ENCODE assay signal across 25 cellular contexts in the genomic region with DNA sequence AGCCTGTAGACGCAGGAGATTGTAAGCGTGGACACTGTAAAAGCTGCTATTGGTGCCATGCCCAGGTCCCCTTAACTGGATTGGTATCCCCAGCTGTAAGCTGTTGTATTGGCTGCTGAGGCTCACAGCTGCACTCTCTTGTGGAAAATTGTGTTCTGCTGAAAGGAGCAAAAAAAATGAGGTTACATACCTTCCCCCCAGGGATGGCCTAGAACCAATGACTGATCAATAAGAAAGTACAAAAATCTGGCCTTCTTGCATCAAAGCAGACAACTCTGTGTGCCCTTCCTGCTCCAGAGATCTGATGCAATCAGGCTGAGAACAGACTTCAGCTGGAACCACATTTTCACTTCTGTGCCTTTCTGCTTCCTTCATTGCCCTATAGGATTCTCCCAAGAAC.
"Had no signal": no experiment of that assay in that cellular context is flagged by ENCODE, and none has a peak within 500 bp of the region (broad histone marks: within the 10 kb centered on the region; RNA-seq: fewer than 3 reads in every experiment).

No MANE protein-coding gene starts in this region.

- DNase-seq: cortex of kidney; effector memory CD8-positive, alpha-beta T cell; erythroblast; gastrocnemius medialis; heart right ventricle; hippocampal formation; left cardiac atrium; left ventricle myocardium inferior; lower lobe of right lung; naive thymus-derived CD8-positive, alpha-beta T cell; nephron progenitor cell; occipital lobe; ovary; posterior cingulate gyrus; psoas muscle; right cardiac atrium; spleen; stimulated activated CD4-positive, alpha-beta T cell treated with anti-CD3 and anti-CD28 coated beads, Interleukin-2, amount 100 ng/mL, for 48 hours; stimulated activated naive B cell treated with anti-CD40 and anti-IgM and Interleukin-4, amounts not matched to agents 10 μg/mL and 1 μg/mL and 100 μg/mL, for 72 hours; upper lobe of left lung; uterus had no signal

- H3K36me3 ChIP-seq: gastrocnemius medialis, heart right ventricle, left ventricle myocardium inferior, lower lobe of right lung, ovary, spleen, thoracic aorta, tibial nerve, upper lobe of left lung, uterus had no signal

- H3K36me3 Mint-ChIP-seq: naive thymus-derived CD8-positive, alpha-beta T cell; stimulated activated naive B cell treated with anti-CD40 and anti-IgM and Interleukin-4, amounts not matched to agents 10 μg/mL and 1 μg/mL and 100 μg/mL, for 72 hours had no signal

- H3K27ac ChIP-seq: gastrocnemius medialis, heart right ventricle, left ventricle myocardium inferior, lower lobe of right lung, ovary, psoas muscle, skin epidermis, spleen, thoracic aorta, tibial nerve, upper lobe of left lung, uterus had no signal

- H3K9me3 Mint-ChIP-seq: effector memory CD8-positive, alpha-beta T cell; naive thymus-derived CD8-positive, alpha-beta T cell; stimulated activated naive CD8-positive, alpha-beta T cell treated with anti-CD3 and anti-CD28 coated beads, Interleukin-15, Interleukin-2, amounts not matched to agents 100 ng/mL and 50 ng/mL, for 24 hours had no signal

- H3K4me1 ChIP-seq: gastrocnemius medialis, left ventricle myocardium inferior, lower lobe of right lung, psoas muscle, uterus had no signal

- H3K9me3 ChIP-seq: gastrocnemius medialis, heart right ventricle, left ventricle myocardium inferior, lower lobe of right lung, ovary, psoas muscle, spleen, thoracic aorta, tibial nerve, upper lobe of left lung, uterus had no signal

- H3K4me3 Mint-ChIP-seq: effector memory CD8-positive, alpha-beta T cell; naive thymus-derived CD8-positive, alpha-beta T cell; nephron progenitor cell; stimulated activated naive B cell treated with anti-CD40 and anti-IgM and Interleukin-4, amounts not matched to agents 10 μg/mL and 1 μg/mL and 100 μg/mL, for 72 hours; stimulated activated naive CD8-positive, alpha-beta T cell treated with anti-CD3 and anti-CD28 coated beads, Interleukin-15, Interleukin-2, amounts not matched to agents 100 ng/mL and 50 ng/mL, for 24 hours had no signal

- H3K27ac Mint-ChIP-seq: effector memory CD8-positive, alpha-beta T cell; naive thymus-derived CD8-positive, alpha-beta T cell; nephron progenitor cell; stimulated activated naive B cell treated with anti-CD40 and anti-IgM and Interleukin-4, amounts not matched to agents 10 μg/mL and 1 μg/mL and 100 μg/mL, for 72 hours; stimulated activated naive CD8-positive, alpha-beta T cell treated with anti-CD3 and anti-CD28 coated beads, Interleukin-15, Interleukin-2, amounts not matched to agents 100 ng/mL and 50 ng/mL, for 24 hours had no signal

- H3K4me3 ChIP-seq: gastrocnemius medialis, heart right ventricle, left ventricle myocardium inferior, lower lobe of right lung, ovary, psoas muscle, skin epidermis, spleen, thoracic aorta, tibial nerve, upper lobe of left lung, uterus had no signal

- H3K27me3 ChIP-seq: gastrocnemius medialis, heart right ventricle, ovary, spleen, tibial nerve, upper lobe of left lung, uterus had no signal

- ATAC-seq: effector memory CD8-positive, alpha-beta T cell; gastrocnemius medialis; heart right ventricle; left cardiac atrium; naive thymus-derived CD8-positive, alpha-beta T cell; psoas muscle; right cardiac atrium; stimulated activated naive B cell treated with anti-CD40 and anti-IgM and Interleukin-4, amounts not matched to agents 10 μg/mL and 1 μg/mL and 100 μg/mL, for 72 hours had no signal
